22 cellular contexts compared by ENCODE assay signal in genomic region chr6:144278659-144279314, GRCh38. TPM values are rescaled to one million over a fixed set of nuclear protein-coding genes. Genes with fewer than 3 reads are reported as not detected.
A peak's percentile ranks its signal among the peaks of the same experiment; 100 is the strongest.
DNase-seq lines count a peak whose midpoint lies in the region; ATAC-seq and TF ChIP-seq lines count a peak whose summit lies in the region.
"Had no signal": no experiment of that assay in that cellular context is flagged by ENCODE, and none has a peak within 500 bp of the region (broad histone marks: within the 10 kb centered on the region; RNA-seq: fewer than 3 reads in every experiment).

No MANE protein-coding gene starts in this region.

- POLR2A ChIA-PET in RWPE1 (lab: Yijun Ruan, JAX; ENCODE audit: low non-redundant PET) = no interaction called here

- H3K9me3 ChIP-seq in psoas muscle = no peaks in the 10 kb centered on the region
- H3K9me3 ChIP-seq: lower lobe of right lung had no signal

- H3K36me3 ChIP-seq in psoas muscle (ENCODE audit: insufficient read depth in 1 of 2, low read depth in 1 of 2) = no peaks in the 10 kb centered on the region
- H3K36me3 ChIP-seq: lower lobe of right lung, neural progenitor cell had no signal

- no peaks in the 10 kb centered on the region for H3K27me3 ChIP-seq in psoas muscle (ENCODE audit: insufficient read depth in 3 of 3, low read length in 2 of 3)
- H3K27me3 ChIP-seq: hepatocyte, neural progenitor cell had no signal

- ATAC-seq in psoas muscle (peak; percentile 46 to 90 (median 68)), GM21515 (IDR thresholded peaks at IDR 0.05; ENCODE audit: unreplicated experiment) (no peak), HG02840 (IDR thresholded peaks at IDR 0.05; ENCODE audit: low FRiP score, unreplicated experiment) (no peak)
- ATAC-seq: activated CD4-positive, CD25-positive, alpha-beta regulatory T cell treated with anti-CD3 and anti-CD28 coated beads, Interleukin-2, amount 50 U/mL, for 24 hours; lower lobe of right lung had no signal

- H3K4me3 ChIP-seq in psoas muscle = no peak overlapping the region
- H3K4me3 ChIP-seq: hepatocyte, lower lobe of right lung, neural progenitor cell had no signal

- intact Hi-C loops in psoas muscle (cut with DNase I) = no loop called here

- peak overlapping the region; percentile 73 for H3K27ac ChIP-seq in RWPE1
- no peak overlapping the region for H3K27ac ChIP-seq in psoas muscle
- H3K27ac ChIP-seq: hepatocyte, lower lobe of right lung, neural progenitor cell had no signal

- CTCF ChIA-PET in RWPE1 (lab: Yijun Ruan, JAX) = no interaction called here

- TF ChIP-seq CTCF in RWPE1 (conservative IDR thresholded peaks at IDR 0.05; ENCODE audit: low read depth) (no peak), psoas muscle (IDR thresholded peaks at IDR 0.05) (no peak)

- H3K4me1 ChIP-seq in psoas muscle = peaks cover 2% of the 10 kb centered on the region

- WGBS in psoas muscle, 3 donors = 42 to 56% (median 47%) methylated on average over 4 of the region's 4 CpGs

- DNase-seq in HT1080 (ENCODE audit: low read depth) = peak; percentile 24
- peak; percentile 50 for DNase-seq in RWPE1 (ENCODE audit: low spot score)
- DNase-seq in fibroblast of gingiva (ENCODE audit: low read depth) = peak; percentile 47
- DNase-seq in psoas muscle = no peak
- no peak for DNase-seq in SIG-M5 (lab: John Stamatoyannopoulos, UW)
- DNase-seq: activated T-cell treated with anti-CD3 and anti-CD28 coated beads, Interleukin-2, amount 50 U/mL, for 1 hour; CD4-positive, CD25-positive, alpha-beta regulatory T cell; effector CD8-positive, alpha-beta T cell; erythroblast; Kasumi-1; lower lobe of right lung; NCI-H1092 treated with DMSO at 0.1 percent for 48 hours; NCI-H187 treated with DMSO at 0.1 percent for 48 hours; NCI-H345; NCI-H774; stimulated activated CD8-positive, alpha-beta memory T cell treated with anti-CD3 and anti-CD28 coated beads, Interleukin-4, amount 100 ng/mL, for 48 hours; trophoblast cell had no signal

RNA-seq across cellular contexts. Expression of gene UTRN, which starts 6.3 kb away (rescaled TPM):
- total RNA-seq in HT1080 (2014; rRNA removed; shearing (Covaris generic)) = 26.0 and 34.3 TPM in 2 replicates
- 8.1 and 10.1 TPM in 2 replicates for polyA plus RNA-seq in HT1080 (2015; cell fraction: cytosol; rRNA removed)
- polyA plus RNA-seq in HT1080 (2015; cell fraction: nucleus; rRNA removed) = 74.9 and 82.3 TPM in 2 replicates
- 10 to 100 TPM; 29.1 to 64.9 (median 43.7) TPM for total RNA-seq in psoas muscle
- 10 to 100 TPM in 1 of 3 donors, 1 to 10 TPM in 2; 6.0 to 10.8 (median 8.6) TPM for polyA plus RNA-seq in psoas muscle

Comparison
In these comparisons a context has a peak if more than half of its experiments do, and no peak if none do; other contexts are left out.
1. DNase-seq: peak in HT1080 (single experiment), RWPE1 (single experiment) and fibroblast of gingiva (single experiment); none in psoas muscle (0 of 2) and SIG-M5 (single experiment).
2. ATAC-seq: peak in psoas muscle (4 of 4); none in GM21515 (single experiment) and HG02840 (single experiment).